Comparison of ENCODE assay signal across 1 cellular context in genomic region chr5:141618804-141619554, GRCh38.
TF ChIP-seq lines count a peak whose summit lies in the region.

Gene DIAPH1, minus strand, starts transcription at chr5:141619000. Its CDS starts 86 bp downstream, at chr5:141618914.

TF ChIP-seq in K562, 482 proteins besides CTCF, POLR2A, EP300 and RAD21 (continued from another document and continues in another):
- TF ChIP-seq, protein P1, sequence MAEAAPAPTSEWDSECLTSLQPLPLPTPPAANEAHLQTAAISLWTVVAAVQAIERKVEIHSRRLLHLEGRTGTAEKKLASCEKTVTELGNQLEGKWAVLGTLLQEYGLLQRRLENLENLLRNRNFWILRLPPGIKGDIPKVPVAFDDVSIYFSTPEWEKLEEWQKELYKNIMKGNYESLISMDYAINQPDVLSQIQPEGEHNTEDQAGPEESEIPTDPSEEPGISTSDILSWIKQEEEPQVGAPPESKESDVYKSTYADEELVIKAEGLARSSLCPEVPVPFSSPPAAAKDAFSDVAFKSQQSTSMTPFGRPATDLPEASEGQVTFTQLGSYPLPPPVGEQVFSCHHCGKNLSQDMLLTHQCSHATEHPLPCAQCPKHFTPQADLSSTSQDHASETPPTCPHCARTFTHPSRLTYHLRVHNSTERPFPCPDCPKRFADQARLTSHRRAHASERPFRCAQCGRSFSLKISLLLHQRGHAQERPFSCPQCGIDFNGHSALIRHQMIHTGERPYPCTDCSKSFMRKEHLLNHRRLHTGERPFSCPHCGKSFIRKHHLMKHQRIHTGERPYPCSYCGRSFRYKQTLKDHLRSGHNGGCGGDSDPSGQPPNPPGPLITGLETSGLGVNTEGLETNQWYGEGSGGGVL (CRISPR knock-in tag; IDR thresholded peaks at IDR 0.05), result no peak
- TF ChIP-seq MXI1 (IDR thresholded peaks at IDR 0.05; ENCODE audit: low read depth, low read length), result peak; percentile 86
- TF ChIP-seq, protein P2, sequence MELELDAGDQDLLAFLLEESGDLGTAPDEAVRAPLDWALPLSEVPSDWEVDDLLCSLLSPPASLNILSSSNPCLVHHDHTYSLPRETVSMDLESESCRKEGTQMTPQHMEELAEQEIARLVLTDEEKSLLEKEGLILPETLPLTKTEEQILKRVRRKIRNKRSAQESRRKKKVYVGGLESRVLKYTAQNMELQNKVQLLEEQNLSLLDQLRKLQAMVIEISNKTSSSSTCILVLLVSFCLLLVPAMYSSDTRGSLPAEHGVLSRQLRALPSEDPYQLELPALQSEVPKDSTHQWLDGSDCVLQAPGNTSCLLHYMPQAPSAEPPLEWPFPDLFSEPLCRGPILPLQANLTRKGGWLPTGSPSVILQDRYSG (tag; conservative IDR thresholded peaks at IDR 0.05; ENCODE audit: low read depth), result 0 out of 2 replicates have a peak, but pooled peaks have one; percentile 42
- peak; percentile 74; the same call in 1 of the 2 replicates for TF ChIP-seq LCOR (CRISPR knock-in tag; IDR thresholded peaks at IDR 0.05)
- peak; percentile 37; the same call in 1 of the 2 replicates for TF ChIP-seq MTA1 (IDR thresholded peaks at IDR 0.05; ENCODE audit: borderline replicate concordance)
- TF ChIP-seq, protein P3, sequence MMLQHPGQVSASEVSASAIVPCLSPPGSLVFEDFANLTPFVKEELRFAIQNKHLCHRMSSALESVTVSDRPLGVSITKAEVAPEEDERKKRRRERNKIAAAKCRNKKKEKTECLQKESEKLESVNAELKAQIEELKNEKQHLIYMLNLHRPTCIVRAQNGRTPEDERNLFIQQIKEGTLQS (IDR thresholded peaks at IDR 0.05), result no peak
- TF ChIP-seq, protein P3 (CRISPR knock-in tag; conservative IDR thresholded peaks at IDR 0.05), result peak; percentile 75; the same call in 1 of the 2 replicates
- TF ChIP-seq POLR2G (IDR thresholded peaks at IDR 0.05; ENCODE audit: low read depth, low read length), result peak; percentile 95
- no peak for TF ChIP-seq CREB5 (CRISPR knock-in tag; IDR thresholded peaks at IDR 0.05)
- no peak for TF ChIP-seq MEF2D (tag; conservative IDR thresholded peaks at IDR 0.05; ENCODE audit: low read depth)
- TF ChIP-seq BCLAF1 (IDR thresholded peaks at IDR 0.05; ENCODE audit: borderline replicate concordance in 1 of 2, control insufficient read depth in 1 of 2, low read depth in 2 of 2, low read length in 1 of 2), result peak in 1 of 2 experiments; percentile 87; a peak in 2 of 4 replicates
- TF ChIP-seq ESRRB (CRISPR knock-in tag; IDR thresholded peaks at IDR 0.05; ENCODE audit: borderline replicate concordance), result no peak
- peak; percentile 90 for TF ChIP-seq TAF1 (IDR thresholded peaks at IDR 0.05; ENCODE audit: control insufficient read depth, extremely low read depth, insufficient read depth, low read length, severe bottlenecking)
- TF ChIP-seq POLR2AphosphoS5 (IDR thresholded peaks at IDR 0.05; ENCODE audit: control insufficient read depth, insufficient read depth, low read depth, low read length), result peak; percentile 74; the same call in 1 of the 2 replicates
- TF ChIP-seq ZNF121 (CRISPR knock-in tag; conservative IDR thresholded peaks at IDR 0.05), result 0 out of 2 replicates have a peak, but pooled peaks have one; percentile 15
- TF ChIP-seq ZNF696 (CRISPR knock-in tag; conservative IDR thresholded peaks at IDR 0.05), result no peak
- peak; percentile 90 for TF ChIP-seq GABPB1 (CRISPR knock-in tag; IDR thresholded peaks at IDR 0.05)
- no peak for TF ChIP-seq ZNF217 (CRISPR knock-in tag; IDR thresholded peaks at IDR 0.05)
- no peak for TF ChIP-seq ZNF23 (CRISPR knock-in tag; IDR thresholded peaks at IDR 0.05)
- 0 out of 2 replicates have a peak, but pooled peaks have one; percentile 51 for TF ChIP-seq FOXK1 (CRISPR knock-in tag; IDR thresholded peaks at IDR 0.05; ENCODE audit: borderline replicate concordance)
- TF ChIP-seq SMAD2 (IDR thresholded peaks at IDR 0.05; ENCODE audit: low read depth, low read length), result no peak
- TF ChIP-seq ZFPM2 (CRISPR knock-in tag; IDR thresholded peaks at IDR 0.05), result no peak
- TF ChIP-seq CCAR2 (IDR thresholded peaks at IDR 0.05; ENCODE audit: low read depth, low read length), result no peak
- peak in 1 of 2 experiments; percentile 52; a peak in 1 of 4 replicates for TF ChIP-seq ZNF639 (CRISPR knock-in tag; conservative IDR thresholded peaks at IDR 0.05 in 1 of 2, IDR thresholded peaks at IDR 0.05 in 1 of 2)
- TF ChIP-seq ETV1 (tag; conservative IDR thresholded peaks at IDR 0.05; ENCODE audit: low read depth), result peak; percentile 94
- TF ChIP-seq FOXA1 (IDR thresholded peaks at IDR 0.05; ENCODE audit: borderline replicate concordance), result no peak
- peak; percentile 74 for TF ChIP-seq POLR2AphosphoS2 (IDR thresholded peaks at IDR 0.05; ENCODE audit: low read length)
- TF ChIP-seq XRCC5 (IDR thresholded peaks at IDR 0.05; ENCODE audit: low read depth, low read length), result peak; percentile 78; the same call in 1 of the 2 replicates
- TF ChIP-seq HNRNPL (IDR thresholded peaks at IDR 0.05; ENCODE audit: low read depth, low read length), result no peak
- peak; percentile 84 for TF ChIP-seq HCFC1 (IDR thresholded peaks at IDR 0.05; ENCODE audit: low read depth, low read length)
- TF ChIP-seq ZHX1 (conservative IDR thresholded peaks at IDR 0.05; ENCODE audit: low read length), result no peak; the same call in 1 of the 2 replicates
- TF ChIP-seq RAD51 (IDR thresholded peaks at IDR 0.05; ENCODE audit: borderline replicate concordance, low read depth), result peak; percentile 71
- TF ChIP-seq, protein P4, sequence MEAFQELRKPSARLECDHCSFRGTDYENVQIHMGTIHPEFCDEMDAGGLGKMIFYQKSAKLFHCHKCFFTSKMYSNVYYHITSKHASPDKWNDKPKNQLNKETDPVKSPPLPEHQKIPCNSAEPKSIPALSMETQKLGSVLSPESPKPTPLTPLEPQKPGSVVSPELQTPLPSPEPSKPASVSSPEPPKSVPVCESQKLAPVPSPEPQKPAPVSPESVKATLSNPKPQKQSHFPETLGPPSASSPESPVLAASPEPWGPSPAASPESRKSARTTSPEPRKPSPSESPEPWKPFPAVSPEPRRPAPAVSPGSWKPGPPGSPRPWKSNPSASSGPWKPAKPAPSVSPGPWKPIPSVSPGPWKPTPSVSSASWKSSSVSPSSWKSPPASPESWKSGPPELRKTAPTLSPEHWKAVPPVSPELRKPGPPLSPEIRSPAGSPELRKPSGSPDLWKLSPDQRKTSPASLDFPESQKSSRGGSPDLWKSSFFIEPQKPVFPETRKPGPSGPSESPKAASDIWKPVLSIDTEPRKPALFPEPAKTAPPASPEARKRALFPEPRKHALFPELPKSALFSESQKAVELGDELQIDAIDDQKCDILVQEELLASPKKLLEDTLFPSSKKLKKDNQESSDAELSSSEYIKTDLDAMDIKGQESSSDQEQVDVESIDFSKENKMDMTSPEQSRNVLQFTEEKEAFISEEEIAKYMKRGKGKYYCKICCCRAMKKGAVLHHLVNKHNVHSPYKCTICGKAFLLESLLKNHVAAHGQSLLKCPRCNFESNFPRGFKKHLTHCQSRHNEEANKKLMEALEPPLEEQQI (IDR thresholded peaks at IDR 0.05), result no peak
- TF ChIP-seq CREM (IDR thresholded peaks at IDR 0.05; ENCODE audit: low read depth), result peak; percentile 89
- TF ChIP-seq NELFE (IDR thresholded peaks at IDR 0.05; ENCODE audit: insufficient read depth, insufficient read length), result no peak
- no peak for TF ChIP-seq NFRKB (IDR thresholded peaks at IDR 0.05; ENCODE audit: low read depth)
- TF ChIP-seq ZNF174 (CRISPR knock-in tag; IDR thresholded peaks at IDR 0.05), result no peak
- TF ChIP-seq CGGBP1 (CRISPR knock-in tag; IDR thresholded peaks at IDR 0.05), result no peak
- TF ChIP-seq ETV5 (CRISPR knock-in tag; IDR thresholded peaks at IDR 0.05; ENCODE audit: low read depth), result peak; percentile 91
- 0 out of 2 replicates have a peak, but pooled peaks have one; percentile 44 for TF ChIP-seq ZNF175 (CRISPR knock-in tag; IDR thresholded peaks at IDR 0.05; ENCODE audit: low read depth)
- TF ChIP-seq EGR1 (conservative IDR thresholded peaks at IDR 0.05), result peak; percentile 100
- TF ChIP-seq RB1 (IDR thresholded peaks at IDR 0.05; ENCODE audit: low read depth), result peak; percentile 97
- TF ChIP-seq SREBF2 (CRISPR knock-in tag; IDR thresholded peaks at IDR 0.05), result no peak
- TF ChIP-seq HDAC1 (IDR thresholded peaks at IDR 0.05), result peak in 1 of 2 experiments; percentile 95; a peak in 2 of 4 replicates
- peak; percentile 74 for TF ChIP-seq HNRNPLL (IDR thresholded peaks at IDR 0.05; ENCODE audit: low read depth, low read length, poor library complexity, severe bottlenecking)
- peak; percentile 66; the same call in 1 of the 2 replicates for TF ChIP-seq ERF (CRISPR knock-in tag; IDR thresholded peaks at IDR 0.05)
- 0 out of 2 replicates have a peak, but pooled peaks have one; percentile 52 for TF ChIP-seq ZBTB49 (CRISPR knock-in tag; IDR thresholded peaks at IDR 0.05; ENCODE audit: borderline replicate concordance)
